9 cellular contexts compared by ENCODE assay signal in genomic region chr3:46926871-46927717, GRCh38. TPM values are rescaled to one million over a fixed set of nuclear protein-coding genes. Genes with fewer than 3 reads are reported as not detected.
A peak's percentile ranks its signal among the peaks of the same experiment; 100 is the strongest.
DNase-seq lines count a peak whose midpoint lies in the region; ATAC-seq, FAIRE-seq and TF ChIP-seq lines count a peak whose summit lies in the region.
"Had no signal": no experiment of that assay in that cellular context is flagged by ENCODE, and none has a peak within 500 bp of the region (broad histone marks: within the 10 kb centered on the region; RNA-seq: fewer than 3 reads in every experiment).

No MANE protein-coding gene starts in this region.

- peaks cover 88% of the 10 kb centered on the region for H4K20me1 ChIP-seq in astrocyte (ENCODE audit: insufficient read depth, low read length)

- peaks cover 18% of the 10 kb centered on the region for H3K36me3 Mint-ChIP-seq in astrocyte (ENCODE audit: low read depth, unreplicated experiment)

- ATAC-seq in GM19463 (IDR thresholded peaks at IDR 0.05; ENCODE audit: unreplicated experiment): peak; percentile 61
- peak; percentile 42 for ATAC-seq in HG03469 (IDR thresholded peaks at IDR 0.05; ENCODE audit: unreplicated experiment)

- H3K27me3 Mint-ChIP-seq in astrocyte (ENCODE audit: low read depth, unreplicated experiment): no peaks in the 10 kb centered on the region

- DNase-seq in GM06990 (ENCODE audit: extremely low read depth, insufficient read length) (peak; percentile 91), astrocyte (ENCODE audit: low read depth) (no peak), HTR-8/SVneo (ENCODE audit: insufficient read length, low spot score) (no peak), H54 (ENCODE audit: insufficient read length, low spot score) (no peak)
- DNase-seq in stimulated activated CD4-positive, alpha-beta T cell treated with anti-CD3 and anti-CD28 coated beads, Interleukin-4, amount 100 ng/mL, for 4 hours: no peak

- no peak overlapping the region for H3K4me3 Mint-ChIP-seq in astrocyte (ENCODE audit: unreplicated experiment)

- peaks cover 31% of the 10 kb centered on the region for H3K36me3 ChIP-seq in GM06990 (ENCODE audit: control insufficient read depth, insufficient read depth, low read length)
- peaks cover 13% of the 10 kb centered on the region for H3K36me3 ChIP-seq in astrocyte (ENCODE audit: insufficient read depth, low read length)
- H3K36me3 ChIP-seq in neutrophil: peaks cover 17% of the 10 kb centered on the region

- no peaks in the 10 kb centered on the region for H3K27me3 ChIP-seq in GM06990 (replicated peaks; ENCODE audit: control insufficient read depth, insufficient read depth, low read length)
- no peaks in the 10 kb centered on the region for H3K27me3 ChIP-seq in astrocyte (ENCODE audit: insufficient read depth, low read length)
- H3K27me3 ChIP-seq in neutrophil: no peaks in the 10 kb centered on the region

- H2AFZ ChIP-seq in astrocyte (ENCODE audit: low read depth, low read length): no peak overlapping the region

- peaks cover 4% of the 10 kb centered on the region for H3K9me3 Mint-ChIP-seq in astrocyte (ENCODE audit: unreplicated experiment)

- TF ChIP-seq CTCF in GM06990 (IDR thresholded peaks at IDR 0.05; ENCODE audit: insufficient read depth, low read length, poor library complexity, severe bottlenecking): no peak
- TF ChIP-seq CTCF in astrocyte (IDR thresholded peaks at IDR 0.05; ENCODE audit: insufficient read depth, low read depth, low read length): no peak
- TF ChIP-seq CTCF in neutrophil (IDR thresholded peaks at IDR 0.05): no peak

- peak overlapping the region; percentile 64 for H3K27ac ChIP-seq in astrocyte (ENCODE audit: low read depth, low read length)
- peak overlapping the region; percentile 86 for H3K27ac ChIP-seq in neutrophil

- TF ChIP-seq POLR2A in H54 (IDR thresholded peaks at IDR 0.05; ENCODE audit: low read depth, low read length): no peak

- peak overlapping the region; percentile 53 for H3K27ac Mint-ChIP-seq in astrocyte (ENCODE audit: unreplicated experiment)

- H3K4me1 Mint-ChIP-seq in astrocyte (ENCODE audit: low read depth, unreplicated experiment): peaks cover 13% of the 10 kb centered on the region

- H3K9ac ChIP-seq in astrocyte (ENCODE audit: low read length): peak overlapping the region; percentile 45

- H3K4me1 ChIP-seq in astrocyte (ENCODE audit: insufficient read depth, low read length) (peaks cover 28% of the 10 kb centered on the region), neutrophil (ENCODE audit: control insufficient read depth in 1 of 2, insufficient read depth in 1 of 2, low read depth in 1 of 2, low read length in 1 of 2) (peaks cover 79 to 81% of the 10 kb centered on the region in 2 experiments)

- H3K4me3 ChIP-seq in GM06990 (replicated peaks; ENCODE audit: low read depth, low read length): peak overlapping the region; percentile 31; the same call in 1 of the 2 replicates
- no peak overlapping the region for H3K4me3 ChIP-seq in astrocyte (ENCODE audit: insufficient read depth, low read depth, low read length)
- peak overlapping the region; percentile 38 to 48 for H3K4me3 ChIP-seq in neutrophil (ENCODE audit: low read depth in 1 of 2, low read length in 1 of 2)

- H3K4me2 ChIP-seq in astrocyte (ENCODE audit: low read length): no peak overlapping the region

- peaks cover 78% of the 10 kb centered on the region for H3K79me2 ChIP-seq in astrocyte (ENCODE audit: insufficient read depth, low read length)

- FAIRE-seq in astrocyte (lab: Jason Lieb, UNC) (no peak), HTR-8/SVneo (lab: Jason Lieb, UNC) (no peak), H54 (lab: Jason Lieb, UNC) (no peak)
- FAIRE-seq: endometrium had no signal

- no peaks in the 10 kb centered on the region for H3K9me3 ChIP-seq in astrocyte (ENCODE audit: insufficient read depth, low read depth, low read length)
- H3K9me3 ChIP-seq in neutrophil: no peaks in the 10 kb centered on the region

RNA-seq across cellular contexts. Expression of gene CCDC12, which starts 49.5 kb away (rescaled TPM):
- total RNA-seq in astrocyte: 26.2 and 29.0 TPM in 2 replicates

RNA-seq across cellular contexts. Expression of gene PTH1R, which starts 49.6 kb away (rescaled TPM):
- 4.4 and 5.2 TPM in 2 replicates for total RNA-seq in astrocyte

RNA-seq across cellular contexts. Expression of gene NBEAL2, which starts 52.4 kb away (rescaled TPM):
- total RNA-seq in astrocyte: 11.4 and 14.8 TPM in 2 replicates
